10 cellular contexts compared by ENCODE assay signal in the genomic region with DNA sequence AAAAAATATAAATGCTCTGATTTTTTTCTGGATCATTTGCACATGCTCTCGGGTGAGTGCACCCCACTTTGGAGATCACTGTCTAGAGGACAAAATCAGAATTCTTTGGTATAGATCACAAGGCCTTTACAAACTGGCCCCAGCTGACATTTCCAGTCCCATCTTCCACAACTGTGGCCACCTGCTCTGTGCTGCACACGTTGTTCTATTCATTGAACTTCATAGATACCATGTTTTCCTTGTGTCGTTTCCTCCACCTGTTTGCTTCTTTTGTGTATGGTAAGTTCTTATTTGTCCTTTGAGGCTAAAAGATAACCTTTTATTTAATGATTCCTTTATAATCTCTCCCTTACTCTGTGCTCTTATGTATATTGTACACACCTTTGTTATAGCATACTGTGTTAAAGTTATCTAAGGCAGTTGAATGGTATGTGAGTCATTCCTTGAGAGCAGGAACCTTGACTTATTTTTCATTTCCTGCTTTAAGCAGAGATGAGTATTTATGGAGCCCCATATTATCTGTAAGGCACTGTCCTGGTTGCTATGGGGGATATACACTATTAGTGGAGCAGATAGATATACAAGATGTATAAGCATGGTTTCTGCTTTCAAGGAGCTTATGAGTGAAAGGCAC.
DNase-seq lines count a peak whose midpoint lies in the region; ATAC-seq lines count a peak whose summit lies in the region.
"Had no signal": no experiment of that assay in that cellular context is flagged by ENCODE, and none has a peak within 500 bp of the region (broad histone marks: within the 10 kb centered on the region; RNA-seq: fewer than 3 reads in every experiment).

No MANE protein-coding gene starts in this region.

- H3K36me3 ChIP-seq in mucosa of rectum (ENCODE audit: control insufficient read depth in 2 of 2, insufficient read depth in 2 of 2, low read length in 2 of 2), result no peaks in the 10 kb centered on the region
- H3K36me3 ChIP-seq: left ventricle myocardium inferior had no signal

- peaks cover 4 to 6% of the 10 kb centered on the region in 2 donors for H3K4me1 ChIP-seq in mucosa of rectum (ENCODE audit: control insufficient read depth in 2 of 2, insufficient read depth in 2 of 2, low read length in 2 of 2)
- H3K4me1 ChIP-seq: left ventricle myocardium inferior had no signal

- H3K27ac ChIP-seq in mucosa of rectum (ENCODE audit: low read depth in 2 of 2, low read length in 2 of 2), result peak overlapping the region; percentile 63 to 75
- H3K27ac ChIP-seq: left ventricle myocardium inferior had no signal

- H3K27me3 ChIP-seq in mucosa of rectum (ENCODE audit: control insufficient read depth in 2 of 2, insufficient read depth in 2 of 2, low read length in 2 of 2), result no peaks in the 10 kb centered on the region

- no peak overlapping the region for H3K9ac ChIP-seq in mucosa of rectum (ENCODE audit: low read depth in 1 of 2, low read length in 2 of 2)

- H3K9me3 ChIP-seq in mucosa of rectum (ENCODE audit: control insufficient read depth in 2 of 2, low read length in 2 of 2), result no peaks in the 10 kb centered on the region
- H3K9me3 ChIP-seq: left ventricle myocardium inferior had no signal

- ATAC-seq in GM18858 (IDR thresholded peaks at IDR 0.05; ENCODE audit: unreplicated experiment) (peak; percentile 84), HG02588 (IDR thresholded peaks at IDR 0.05; ENCODE audit: unreplicated experiment) (peak; percentile 54)

- H3K4me3 ChIP-seq in mucosa of rectum (ENCODE audit: low read length in 2 of 2), result no peak overlapping the region
- H3K4me3 ChIP-seq: left ventricle myocardium inferior had no signal

- DNase-seq in NCI-H146 treated with DMSO at 0.1 percent for 48 hours (lab: John Stamatoyannopoulos, UW; ENCODE audit: unreplicated experiment) (peak; percentile 20), globus pallidus (ENCODE audit: low spot score) (no peak), SW 1271 (lab: John Stamatoyannopoulos, UW) (no peak), anterior cingulate cortex (lab: John Stamatoyannopoulos, UW) (no peak)
- no peak for DNase-seq in stimulated activated CD4-positive, alpha-beta T cell treated with anti-CD3 and anti-CD28 coated beads, Interleukin-4, amount 100 ng/mL, for 24 hours
- DNase-seq: effector memory CD4-positive, alpha-beta T cell; left ventricle myocardium inferior had no signal
